Comparison of ENCODE assay signal across 8 cellular contexts in genomic region chr1:165828103-165828558, GRCh38. TPM values are rescaled to one million over a fixed set of nuclear protein-coding genes. Genes with fewer than 3 reads are reported as not detected.
A peak's percentile ranks its signal among the peaks of the same experiment; 100 is the strongest.
DNase-seq lines count a peak whose midpoint lies in the region; ATAC-seq and TF ChIP-seq lines count a peak whose summit lies in the region.

No MANE protein-coding gene starts in this region.

- intact Hi-C loops in thyroid gland (cut with DNase I) = loop anchor here (10.0 kb wide), 1 partner anchor 203 kb away; no protein-coding TSS in a partner anchor

- peaks cover 20% of the 10 kb centered on the region for H3K4me1 Mint-ChIP-seq in activated T-cell treated with anti-CD3 and anti-CD28 coated beads, Interleukin-2, amount 50 U/mL, for 4 hours (ENCODE audit: low read depth)

- no peaks in the 10 kb centered on the region for H3K27me3 ChIP-seq in NT2/D1 (ENCODE audit: insufficient read depth, insufficient read length)
- H3K27me3 ChIP-seq in neuron (ENCODE audit: insufficient read depth, low read length) = no peaks in the 10 kb centered on the region
- no peaks in the 10 kb centered on the region for H3K27me3 ChIP-seq in thyroid gland

- DNase-seq in CD1c-positive myeloid dendritic cell (ENCODE audit: extremely low spot score) (peak; percentile 42), NT2/D1 (ENCODE audit: low read depth, low spot score) (peak; percentile 33), fibroblast of peridontal ligament (ENCODE audit: extremely low read depth) (peak; percentile 18), thyroid gland (peak; percentile 38 to 43)
- peak; percentile 41 for DNase-seq in activated T-cell treated with anti-CD3 and anti-CD28 coated beads, Interleukin-2, amount 50 U/mL, for 4 hours

- H3K4me3 ChIP-seq in NT2/D1 (ENCODE audit: insufficient read length, low read depth) (peak overlapping the region; percentile 90), neuron (ENCODE audit: low read length) (peak overlapping the region; percentile 88), thyroid gland (replicated peaks in 1 of 3) (peak overlapping the region; percentile 72 to 87 (median 72))

- TF ChIP-seq CTCF in thyroid gland (IDR thresholded peaks at IDR 0.05) = peak in 1 of 6 experiments; percentile 7

- WGBS in thyroid gland, 2 donors = 0 to 1% methylated on average over 20 to 32 of the region's 43 CpGs

- peak; percentile 29 for ATAC-seq in GM19025 (IDR thresholded peaks at IDR 0.05; ENCODE audit: low read depth, unreplicated experiment)
- peak; percentile 40 for ATAC-seq in HG03175 (IDR thresholded peaks at IDR 0.05; ENCODE audit: unreplicated experiment)
- peak; percentile 53 to 67 for ATAC-seq in activated T-cell treated with anti-CD3 and anti-CD28 coated beads, Interleukin-2, amount 50 U/mL, for 4 hours

- H3K9ac ChIP-seq in NT2/D1 (ENCODE audit: insufficient read length, low read depth) = peak overlapping the region; percentile 99

- H3K4me1 ChIP-seq in NT2/D1 (ENCODE audit: insufficient read depth, insufficient read length) (peaks cover 14% of the 10 kb centered on the region), neuron (ENCODE audit: insufficient read depth, low read length) (peaks cover 14% of the 10 kb centered on the region), thyroid gland (peaks cover 5% of the 10 kb centered on the region in 2 donors)

- no peak for TF ChIP-seq POLR2A in thyroid gland (IDR thresholded peaks at IDR 0.05)

- no peaks in the 10 kb centered on the region for H3K36me3 Mint-ChIP-seq in activated T-cell treated with anti-CD3 and anti-CD28 coated beads, Interleukin-2, amount 50 U/mL, for 4 hours (ENCODE audit: insufficient read depth)

- peak overlapping the region; percentile 94 for H3K4me3 Mint-ChIP-seq in activated T-cell treated with anti-CD3 and anti-CD28 coated beads, Interleukin-2, amount 50 U/mL, for 4 hours

- H3K9me3 Mint-ChIP-seq in activated T-cell treated with anti-CD3 and anti-CD28 coated beads, Interleukin-2, amount 50 U/mL, for 4 hours = no peaks in the 10 kb centered on the region

- H3K27me3 Mint-ChIP-seq in activated T-cell treated with anti-CD3 and anti-CD28 coated beads, Interleukin-2, amount 50 U/mL, for 4 hours (ENCODE audit: low read depth) = peaks cover 2% of the 10 kb centered on the region

- H3K36me3 ChIP-seq in NT2/D1 (ENCODE audit: insufficient read depth, insufficient read length, low read length) (peaks cover 13% of the 10 kb centered on the region), neuron (ENCODE audit: insufficient read depth, low read length) (no peaks in the 10 kb centered on the region), thyroid gland (no peaks in the 10 kb centered on the region)

- peak overlapping the region; percentile 40 for H2AFZ ChIP-seq in neuron (ENCODE audit: low read depth, low read length)

- H3K27ac ChIP-seq in thyroid gland = peak overlapping the region; percentile 47 to 88 (median 81)

- no peaks in the 10 kb centered on the region for H3K9me3 ChIP-seq in NT2/D1 (ENCODE audit: insufficient read depth, low read length)
- H3K9me3 ChIP-seq in neuron (ENCODE audit: low read length) = no peaks in the 10 kb centered on the region
- H3K9me3 ChIP-seq in thyroid gland = no peaks in the 10 kb centered on the region

RNA-seq across cellular contexts. Expression of gene UCK2, which starts 0.7 kb away (rescaled TPM):
- total RNA-seq in activated T-cell treated with anti-CD3 and anti-CD28 coated beads, Interleukin-2, amount 50 U/mL, for 4 hours = 100 to 1,000 TPM; 106 to 128 (median 122) TPM
- total RNA-seq in thyroid gland = 10 to 100 TPM; 15.9 to 21.0 (median 19.3) TPM

RNA-seq across cellular contexts. Expression of gene TMCO1, which starts 59.5 kb away (rescaled TPM):
- 10 to 100 TPM; 95.3 to 98.6 (median 95.8) TPM for total RNA-seq in activated T-cell treated with anti-CD3 and anti-CD28 coated beads, Interleukin-2, amount 50 U/mL, for 4 hours
- 100 to 1,000 TPM in 2 of 4 donors, 10 to 100 TPM in 2; 94.5 to 114 (median 103) TPM for total RNA-seq in thyroid gland

Comparison
In these comparisons a context has a peak if more than half of its experiments do, and no peak if none do; other contexts are left out.
1. Peak in every context shown above with its lines: DNase-seq, ATAC-seq, H3K4me3 ChIP-seq and H3K27ac ChIP-seq.
2. RNA of gene UCK2, which starts 0.7 kb away (total RNA-seq): 106 to 128 TPM in activated T-cell treated with anti-CD3 and anti-CD28 coated beads, Interleukin-2, amount 50 U/mL, for 4 hours; 15.9 to 21.0 TPM in thyroid gland; every median in the first group is over 4 times any median in the second.